In genomic region chr2:235332240-235332890, GRCh38 we compare ENCODE assay signal across 2 cellular contexts.
TF ChIP-seq lines count a peak whose summit lies in the region.

No MANE protein-coding gene starts in this region.

TF ChIP-seq in A549, 52 proteins besides CTCF, POLR2A, EP300 and RAD21:
- no peak for TF ChIP-seq RCOR1 (IDR thresholded peaks at IDR 0.05; ENCODE audit: low read depth, low read length)
- no peak for TF ChIP-seq RNF2 (IDR thresholded peaks at IDR 0.05; ENCODE audit: borderline replicate concordance, low read depth)
- TF ChIP-seq TP53 (CRISPR knock-in tag; IDR thresholded peaks at IDR 0.05) = no peak
- TF ChIP-seq KDM1A (IDR thresholded peaks at IDR 0.05; ENCODE audit: low read depth) = no peak
- no peak for TF ChIP-seq FOSL2 (IDR thresholded peaks at IDR 0.05)
- no peak for TF ChIP-seq FOSL2 (CRISPR knock-in tag; IDR thresholded peaks at IDR 0.05)
- TF ChIP-seq JUNB (IDR thresholded peaks at IDR 0.05) = no peak
- no peak for TF ChIP-seq RARB (CRISPR knock-in tag; IDR thresholded peaks at IDR 0.05)
- no peak for TF ChIP-seq NR3C1 (IDR thresholded peaks at IDR 0.05)
- no peak for TF ChIP-seq PHF8 (IDR thresholded peaks at IDR 0.05; ENCODE audit: borderline replicate concordance, low read depth)
- TF ChIP-seq ZC3H11A (IDR thresholded peaks at IDR 0.05) = no peak
- no peak for TF ChIP-seq FOSB (CRISPR knock-in tag; IDR thresholded peaks at IDR 0.05)
- TF ChIP-seq POLR2AphosphoS2 (conservative IDR thresholded peaks at IDR 0.05; ENCODE audit: low read length) = no peak

TF ChIP-seq in HEK293, 187 proteins besides CTCF, POLR2A, EP300 and RAD21:
- TF ChIP-seq ZNF548 (tag by site-specific recombination; IDR thresholded peaks at IDR 0.05) (peak; percentile 94), ZNF639 (tag by site-specific recombination; IDR thresholded peaks at IDR 0.05) (no peak)
